ENCODE assay signal across 10 cellular contexts in genomic region chr17:60554377-60554788, GRCh38. TPM values are rescaled to one million over a fixed set of nuclear protein-coding genes. Genes with fewer than 3 reads are reported as not detected.
DNase-seq lines count a peak whose midpoint lies in the region; TF ChIP-seq lines count a peak whose summit lies in the region.
"Had no signal": no experiment of that assay in that cellular context is flagged by ENCODE, and none has a peak within 500 bp of the region (broad histone marks: within the 10 kb centered on the region; RNA-seq: fewer than 3 reads in every experiment).

No MANE protein-coding gene starts in this region.

- H3K36me3 ChIP-seq in brain microvascular endothelial cell (replicated peaks) (no peaks in the 10 kb centered on the region), HAP-1 (replicated peaks) (no peaks in the 10 kb centered on the region)

- no peak overlapping the region for H3K27ac ChIP-seq in brain microvascular endothelial cell

- no peaks in the 10 kb centered on the region for H3K4me1 ChIP-seq in HAP-1

- DNase-seq in DMS79 treated with DMSO at 0.1 percent for 48 hours (lab: John Stamatoyannopoulos, UW) (peak; percentile 37), M059J (ENCODE audit: low read depth) (peak; percentile 91), brain microvascular endothelial cell (peak; percentile 81), myocyte (ENCODE audit: low read depth) (peak; percentile 69), OCI-M1 (lab: John Stamatoyannopoulos, UW) (no peak), HAP-1 (ENCODE audit: low spot score in 2 of 2) (no peak)
- no peak for DNase-seq in stimulated activated CD4-positive, alpha-beta T cell treated with anti-CD3 and anti-CD28 coated beads, Interleukin-1b, Interleukin-23, amount 100 ng/mL, for 48 hours
- no peak for DNase-seq in effector CD4-positive, alpha-beta T cell
- DNase-seq: COR-L47, NCI-H1436 had no signal

- no peaks in the 10 kb centered on the region for H3K27me3 ChIP-seq in brain microvascular endothelial cell (replicated peaks)
- H3K27me3 ChIP-seq in HAP-1 (ENCODE audit: low read depth): no peaks in the 10 kb centered on the region

- no peak overlapping the region for H3K4me3 ChIP-seq in brain microvascular endothelial cell (ENCODE audit: low read depth, low read length)
- H3K4me3 ChIP-seq in HAP-1: no peak overlapping the region

- in situ Hi-C loops in brain microvascular endothelial cell (cut with HindIII; ENCODE audit: low pct_ligation_motif_present, low sequenced_read_pairs) (no loop called here), HAP-1 (cut with MboI; ENCODE audit: low sequenced_read_pairs) (no loop called here)

- no peak for TF ChIP-seq CTCF in brain microvascular endothelial cell (IDR thresholded peaks at IDR 0.05; ENCODE audit: low read depth, low read length, missing control alignments)

- peaks cover 9% of the 10 kb centered on the region; the same call in 1 of the 2 replicates for H3K9me3 ChIP-seq in HAP-1

RNA-seq across cellular contexts. Expression of gene APPBP2, which starts 28.3 kb away (rescaled TPM):
- 23.6 and 30.2 TPM in 2 replicates for total RNA-seq in M059J (2014; rRNA removed; shearing (Covaris generic))
- 41.8 and 48.7 TPM in 2 replicates for total RNA-seq in myocyte
- 20.5 TPM for polyA plus RNA-seq in myocyte (2012)

RNA-seq across cellular contexts. Expression of gene PPM1D, which starts 45.6 kb away (rescaled TPM):
- total RNA-seq in M059J (2014; rRNA removed; shearing (Covaris generic)): 9.0 and 10.6 TPM in 2 replicates
- 9.2 and 9.7 TPM in 2 replicates for total RNA-seq in myocyte
- 5.5 TPM for polyA plus RNA-seq in myocyte (2012)

Comparison
In these comparisons a context has a peak if more than half of its experiments do, and no peak if none do; other contexts are left out.
1. DNase-seq: peak in DMS79 treated with DMSO at 0.1 percent for 48 hours (single experiment), M059J (single experiment), brain microvascular endothelial cell (single experiment) and myocyte (single experiment); none in OCI-M1 (single experiment), HAP-1 (0 of 2), stimulated activated CD4-positive, alpha-beta T cell treated with anti-CD3 and anti-CD28 coated beads, Interleukin-1b, Interleukin-23, amount 100 ng/mL, for 48 hours (single experiment) and effector CD4-positive, alpha-beta T cell (single experiment).